In the genomic region with DNA sequence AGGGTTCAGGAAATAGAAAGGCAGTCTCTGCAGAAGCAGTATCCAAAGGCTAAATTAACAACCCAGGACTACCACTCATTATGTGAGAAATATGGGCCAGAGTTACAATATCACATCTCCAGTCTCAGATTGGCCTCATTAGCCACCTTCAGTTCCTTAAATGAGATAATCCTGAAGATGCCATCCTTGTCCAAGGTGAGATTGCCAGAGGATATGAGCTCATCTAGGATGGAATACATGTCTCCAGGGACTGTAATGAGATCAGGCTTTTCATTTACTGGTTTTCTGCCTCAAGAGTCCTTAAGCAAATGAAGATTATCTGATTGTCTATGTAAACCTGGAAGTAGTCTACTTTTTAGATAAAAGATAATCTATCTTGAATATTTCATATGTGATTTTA, we compare ENCODE assay signal across 27 cellular contexts.
"Had no signal": no experiment of that assay in that cellular context is flagged by ENCODE, and none has a peak within 500 bp of the region (broad histone marks: within the 10 kb centered on the region; RNA-seq: fewer than 3 reads in every experiment).

No MANE protein-coding gene starts in this region.

- H3K9me3 Mint-ChIP-seq: activated B cell treated with CpG ODN at 0.5 μM for 24 hours; activated CD4-positive, alpha-beta T cell treated with anti-CD3 and anti-CD28 coated beads, Interleukin-2, amount 10 ng/mL, durations not matched to agents 24 days and 14 days; activated naive CD4-positive, alpha-beta T cell treated with anti-CD3 and anti-CD28 coated beads, Interleukin-2, amount 50 U/mL, for 72 hours; activated naive CD8-positive, alpha-beta T cell treated with anti-CD3 and anti-CD28 coated beads, Interleukin-2, amount 50 U/mL, for 24 hours; activated T-cell treated with anti-CD3 and anti-CD28 coated beads, Interleukin-2, amount 50 U/mL, for 4 hours; central memory CD8-positive, alpha-beta T cell; IgD-negative memory B cell had no signal

- H3K36me3 ChIP-seq: ascending aorta, SJSA1 had no signal

- H3K4me3 ChIP-seq: ascending aorta, body of pancreas, SJSA1 had no signal

- H3K27me3 Mint-ChIP-seq: activated B cell treated with CpG ODN at 0.5 μM for 24 hours; activated CD4-positive, alpha-beta T cell treated with anti-CD3 and anti-CD28 coated beads, Interleukin-2, amount 10 ng/mL, durations not matched to agents 24 days and 14 days; activated naive CD8-positive, alpha-beta T cell treated with anti-CD3 and anti-CD28 coated beads, Interleukin-2, amount 50 U/mL, for 24 hours; central memory CD8-positive, alpha-beta T cell; IgD-negative memory B cell; T-helper 17 cell had no signal

- H3K4me1 Mint-ChIP-seq: activated B cell treated with CpG ODN at 0.5 μM for 24 hours; activated CD4-positive, alpha-beta T cell treated with anti-CD3 and anti-CD28 coated beads, Interleukin-2, amount 10 ng/mL, durations not matched to agents 24 days and 14 days; activated naive CD8-positive, alpha-beta T cell treated with anti-CD3 and anti-CD28 coated beads, Interleukin-2, amount 50 U/mL, for 24 hours; central memory CD8-positive, alpha-beta T cell; IgD-negative memory B cell; T-helper 17 cell had no signal

- H3K4me3 Mint-ChIP-seq: activated B cell treated with CpG ODN at 0.5 μM for 24 hours; activated CD4-positive, alpha-beta T cell treated with anti-CD3 and anti-CD28 coated beads, Interleukin-2, amount 10 ng/mL, durations not matched to agents 24 days and 14 days; activated naive CD8-positive, alpha-beta T cell treated with anti-CD3 and anti-CD28 coated beads, Interleukin-2, amount 50 U/mL, for 24 hours; activated T-cell treated with anti-CD3 and anti-CD28 coated beads, Interleukin-2, amount 50 U/mL, for 4 hours; central memory CD8-positive, alpha-beta T cell; IgD-negative memory B cell; T-helper 17 cell had no signal

- H3K27ac ChIP-seq: ascending aorta, body of pancreas, RWPE1, SJSA1 had no signal

- DNase-seq: activated B cell treated with CpG ODN at 0.5 μM for 24 hours; activated CD4-positive, alpha-beta T cell treated with anti-CD3 and anti-CD28 coated beads for 1 hour; activated CD4-positive, alpha-beta T cell treated with anti-CD3 and anti-CD28 coated beads, Interleukin-2, amount 10 ng/mL, durations not matched to agents 24 days and 14 days; activated CD4-positive, alpha-beta T cell treated with anti-CD3 and anti-CD28 coated beads, Interleukin-2, amount 50 U/mL, for 48 hours; activated effector memory CD4-positive, alpha-beta T cell treated with anti-CD3 and anti-CD28 coated beads, Interleukin-2, amount 50 U/mL, for 16 hours; activated naive CD4-positive, alpha-beta T cell treated with Interleukin-2 at 50 U/mL for 16 hours; activated naive CD8-positive, alpha-beta T cell treated with anti-CD3 and anti-CD28 coated beads, Interleukin-2, amount 50 U/mL, for 24 hours; activated T-cell treated with anti-CD3 and anti-CD28 coated beads, Interleukin-2, amount 50 U/mL, for 4 hours; amniotic stem cell; body of pancreas; KG1; NCI-H1092; NCI-H1436; NCI-H187; NCI-H2081; NCI-H345; NCI-H510A; NCI-H526 treated with DMSO at 0.1 percent for 48 hours; Right ventricle myocardium superior; T-helper 17 cell; T1000 had no signal

- H3K27me3 ChIP-seq: ascending aorta, body of pancreas, SJSA1 had no signal

- H3K36me3 Mint-ChIP-seq: activated naive CD4-positive, alpha-beta T cell treated with anti-CD3 and anti-CD28 coated beads, Interleukin-2, amount 50 U/mL, for 72 hours; IgD-negative memory B cell had no signal

- H3K27ac Mint-ChIP-seq: activated B cell treated with CpG ODN at 0.5 μM for 24 hours; activated CD4-positive, alpha-beta T cell treated with anti-CD3 and anti-CD28 coated beads, Interleukin-2, amount 10 ng/mL, durations not matched to agents 24 days and 14 days; activated naive CD4-positive, alpha-beta T cell treated with anti-CD3 and anti-CD28 coated beads, Interleukin-2, amount 50 U/mL, for 72 hours; activated naive CD8-positive, alpha-beta T cell treated with anti-CD3 and anti-CD28 coated beads, Interleukin-2, amount 50 U/mL, for 24 hours; IgD-negative memory B cell; T-helper 17 cell had no signal

- H3K4me1 ChIP-seq: ascending aorta, body of pancreas, SJSA1 had no signal
